In the genomic region with DNA sequence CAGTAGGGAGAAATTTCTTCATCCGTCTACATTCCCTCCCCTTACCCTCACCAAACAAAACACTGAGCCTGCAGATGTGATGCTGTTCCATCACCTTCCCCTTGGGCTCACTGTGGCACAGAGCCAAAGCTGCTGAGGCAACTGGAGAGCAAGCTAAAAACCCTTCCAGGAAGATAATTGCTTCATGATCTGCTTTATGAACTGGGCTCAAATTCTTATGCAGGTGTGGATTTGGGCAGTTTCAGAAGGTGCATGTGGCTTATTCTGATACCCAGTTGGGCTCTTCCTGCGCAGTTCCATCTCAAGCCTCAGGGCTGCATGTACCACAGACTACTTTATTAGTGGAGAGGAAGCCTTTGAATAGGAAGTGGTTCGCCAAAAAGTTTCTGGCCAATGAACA, we compare ENCODE assay signal across 9 cellular contexts. TPM values are rescaled to one million over a fixed set of nuclear protein-coding genes. Genes with fewer than 3 reads are reported as not detected.
DNase-seq lines count a peak whose midpoint lies in the region; ATAC-seq, FAIRE-seq and TF ChIP-seq lines count a peak whose summit lies in the region.
"Had no signal": no experiment of that assay in that cellular context is flagged by ENCODE, and none has a peak within 500 bp of the region (broad histone marks: within the 10 kb centered on the region; RNA-seq: fewer than 3 reads in every experiment).

No MANE protein-coding gene starts in this region.

- peaks cover 66% of the 10 kb centered on the region for H3K36me3 ChIP-seq in CD4-positive, CD25-positive, alpha-beta regulatory T cell (ENCODE audit: control insufficient read depth, insufficient read depth, low read length)
- H3K36me3 ChIP-seq in Loucy (ENCODE audit: insufficient read depth, low read length), result peaks cover 67% of the 10 kb centered on the region; the same call in 1 of the 2 replicates
- H3K36me3 ChIP-seq in kidney (ENCODE audit: control insufficient read depth in 1 of 2, insufficient read depth in 2 of 2, low read length in 2 of 2), result peaks cover 17 to 28% of the 10 kb centered on the region in 2 donors

- H2AFZ ChIP-seq in Loucy (ENCODE audit: low read length), result peak overlapping the region; percentile 41; the same call in 1 of the 2 replicates

- no peaks in the 10 kb centered on the region for H3K9me3 ChIP-seq in CD4-positive, CD25-positive, alpha-beta regulatory T cell (ENCODE audit: control insufficient read depth in 2 of 2, low read length in 2 of 2)
- H3K9me3 ChIP-seq in Loucy (ENCODE audit: insufficient read depth, low read depth, low read length) (no peaks in the 10 kb centered on the region), kidney (ENCODE audit: control insufficient read depth in 1 of 2, low read length in 2 of 2) (no peaks in the 10 kb centered on the region)

- no peaks in the 10 kb centered on the region for H3K27me3 Mint-ChIP-seq in CD4-positive, CD25-positive, alpha-beta regulatory T cell
- H3K27me3 Mint-ChIP-seq: activated T-cell treated with anti-CD3 and anti-CD28 coated beads, Interleukin-2, amount 50 U/mL, for 24 hours had no signal

- H3K4me3 Mint-ChIP-seq in CD4-positive, CD25-positive, alpha-beta regulatory T cell, result no peak overlapping the region
- H3K4me3 Mint-ChIP-seq: activated T-cell treated with anti-CD3 and anti-CD28 coated beads, Interleukin-2, amount 50 U/mL, for 24 hours had no signal

- no peak overlapping the region for H3K27ac Mint-ChIP-seq in CD4-positive, CD25-positive, alpha-beta regulatory T cell
- H3K27ac Mint-ChIP-seq: activated T-cell treated with anti-CD3 and anti-CD28 coated beads, Interleukin-2, amount 50 U/mL, for 24 hours had no signal

- intact Hi-C loops in kidney (cut with DNase I), result no loop called here

- peak; percentile 44 to 45 for ATAC-seq in CD4-positive, CD25-positive, alpha-beta regulatory T cell (ENCODE audit: low read depth in 2 of 2)
- ATAC-seq in GM19452 (IDR thresholded peaks at IDR 0.05; ENCODE audit: unreplicated experiment), result peak; percentile 82

- in situ Hi-C loops in G401 (cut with HindIII; ENCODE audit: low sequenced_read_pairs), result no loop called here

- no peak overlapping the region for H3K4me3 ChIP-seq in CD4-positive, CD25-positive, alpha-beta regulatory T cell (ENCODE audit: low read depth, low read length)
- H3K4me3 ChIP-seq in Loucy (ENCODE audit: low read length, poor library complexity, severe bottlenecking), result no peak overlapping the region
- no peak overlapping the region for H3K4me3 ChIP-seq in fibroblast of pulmonary artery (replicated peaks; ENCODE audit: low read depth, low read length)
- no peak overlapping the region for H3K4me3 ChIP-seq in kidney (ENCODE audit: low read length in 2 of 2)

- no peak overlapping the region for H3K9ac ChIP-seq in Loucy (ENCODE audit: low read depth, low read length, poor library complexity, severe bottlenecking)
- H3K9ac ChIP-seq in kidney (ENCODE audit: low read length in 2 of 2), result no peak overlapping the region

- peak overlapping the region; percentile 32 for H3K4me2 ChIP-seq in Loucy (ENCODE audit: low read depth, low read length, poor library complexity, severe bottlenecking)

- peaks cover 49% of the 10 kb centered on the region for H3K36me3 Mint-ChIP-seq in CD4-positive, CD25-positive, alpha-beta regulatory T cell

- TF ChIP-seq CTCF in Loucy (conservative IDR thresholded peaks at IDR 0.05; ENCODE audit: low read length) (peak; percentile 47), fibroblast of pulmonary artery (IDR thresholded peaks at IDR 0.05; ENCODE audit: low read length, missing control alignments) (no peak), kidney (IDR thresholded peaks at IDR 0.05; ENCODE audit: borderline replicate concordance, extremely low read depth, insufficient read depth) (no peak)

- no peaks in the 10 kb centered on the region for H3K79me2 ChIP-seq in Loucy (ENCODE audit: insufficient read depth, low read length)

- H3K4me1 Mint-ChIP-seq in CD4-positive, CD25-positive, alpha-beta regulatory T cell, result peaks cover 10 to 16% (median 12%) of the 10 kb centered on the region in 4 donors

- no peaks in the 10 kb centered on the region for H4K20me1 ChIP-seq in Loucy (ENCODE audit: insufficient read depth, low read length, poor library complexity, severe bottlenecking)

- no peak for FAIRE-seq in kidney (lab: Jason Lieb, UNC)

- no peaks in the 10 kb centered on the region for H3K27me3 ChIP-seq in CD4-positive, CD25-positive, alpha-beta regulatory T cell (ENCODE audit: control insufficient read depth, insufficient read depth, low read length)
- H3K27me3 ChIP-seq in Loucy (ENCODE audit: insufficient read depth, low read length, poor library complexity, severe bottlenecking), result no peaks in the 10 kb centered on the region

- no peaks in the 10 kb centered on the region for H3F3A ChIP-seq in Loucy (ENCODE audit: low read depth)

- DNase-seq in CD4-positive, CD25-positive, alpha-beta regulatory T cell, result peak in 2 of 3 donors; percentile 8 to 55
- DNase-seq in fibroblast of pulmonary artery (ENCODE audit: low read depth), result peak; percentile 52
- DNase-seq in 8988T, result no peak
- DNase-seq in kidney, result no peak
- DNase-seq in G401 (ENCODE audit: low spot score), result no peak
- no peak for DNase-seq in activated T-cell treated with anti-CD3 and anti-CD28 coated beads, Interleukin-2, amount 50 U/mL, for 48 hours
- DNase-seq: activated T-cell treated with anti-CD3 and anti-CD28 coated beads, Interleukin-2, amount 50 U/mL, for 24 hours had no signal

- no peaks in the 10 kb centered on the region for H3K9me2 ChIP-seq in Loucy (replicated peaks; ENCODE audit: low read depth, low read length)

- H3K4me1 ChIP-seq in CD4-positive, CD25-positive, alpha-beta regulatory T cell (ENCODE audit: control insufficient read depth, insufficient read depth, low read length, poor library complexity, severe bottlenecking), result peaks cover 7% of the 10 kb centered on the region
- H3K4me1 ChIP-seq in Loucy (ENCODE audit: insufficient read depth, low read length, poor library complexity, severe bottlenecking) (peaks cover 20% of the 10 kb centered on the region), kidney (ENCODE audit: control insufficient read depth in 1 of 2, insufficient read depth in 1 of 2, low read depth in 1 of 2, low read length in 2 of 2) (no peaks in the 10 kb centered on the region)

- no peak overlapping the region for H3K27ac ChIP-seq in CD4-positive, CD25-positive, alpha-beta regulatory T cell (ENCODE audit: insufficient read depth, low read length, poor library complexity, severe bottlenecking)
- H3K27ac ChIP-seq in kidney (ENCODE audit: low read depth in 2 of 2, low read length in 2 of 2), result no peak overlapping the region

- no peaks in the 10 kb centered on the region for H3K9me3 Mint-ChIP-seq in CD4-positive, CD25-positive, alpha-beta regulatory T cell
- H3K9me3 Mint-ChIP-seq: activated T-cell treated with anti-CD3 and anti-CD28 coated beads, Interleukin-2, amount 50 U/mL, for 24 hours had no signal

RNA-seq across cellular contexts. Expression of a gene that starts 58.3 kb away (rescaled TPM):
- 4.8 TPM for total RNA-seq in CD4-positive, CD25-positive, alpha-beta regulatory T cell
- 10 to 100 TPM; 25.9 to 60.9 (median 31.1) TPM for polyA plus RNA-seq in CD4-positive, CD25-positive, alpha-beta regulatory T cell
- total RNA-seq in kidney, result 35.8 TPM
- 70.8 TPM for polyA plus RNA-seq in kidney (ENCODE audit: insufficient read depth, low read depth, low replicate concordance)
- 7.9 and 15.7 TPM in 2 replicates for total RNA-seq in G401 (2014; rRNA removed; shearing (Covaris generic))

RNA-seq across cellular contexts. Expression of a gene that starts 58.7 kb away (rescaled TPM):
- total RNA-seq in CD4-positive, CD25-positive, alpha-beta regulatory T cell, result 107 TPM
- polyA plus RNA-seq in CD4-positive, CD25-positive, alpha-beta regulatory T cell, result 10 to 100 TPM; 26.7 to 34.8 (median 31.7) TPM
- total RNA-seq in kidney, result 71.9 TPM
- 7.9 TPM for polyA plus RNA-seq in kidney (ENCODE audit: insufficient read depth, low read depth, low replicate concordance)
- 14.9 and 31.4 TPM in 2 replicates for total RNA-seq in G401 (2014; rRNA removed; shearing (Covaris generic))

Comparison
In these comparisons a context has a peak if more than half of its experiments do, and no peak if none do; other contexts are left out.
1. DNase-seq: peak in CD4-positive, CD25-positive, alpha-beta regulatory T cell (2 of 3) and fibroblast of pulmonary artery (single experiment); none in 8988T (single experiment), kidney (single experiment), G401 (single experiment) and activated T-cell treated with anti-CD3 and anti-CD28 coated beads, Interleukin-2, amount 50 U/mL, for 48 hours (0 of 2).